21 cellular contexts compared by ENCODE assay signal in genomic region chr10:87038286-87038717, GRCh38. TPM values are rescaled to one million over a fixed set of nuclear protein-coding genes. Genes with fewer than 3 reads are reported as not detected.
DNase-seq lines count a peak whose midpoint lies in the region; ATAC-seq and TF ChIP-seq lines count a peak whose summit lies in the region.
"Had no signal": no experiment of that assay in that cellular context is flagged by ENCODE, and none has a peak within 500 bp of the region (broad histone marks: within the 10 kb centered on the region; RNA-seq: fewer than 3 reads in every experiment).

No MANE protein-coding gene starts in this region.

- peak; percentile 22 for DNase-seq in NB4 (ENCODE audit: low read depth)
- no peak for DNase-seq in sciatic nerve (ENCODE audit: low spot score)
- DNase-seq in chondrocyte (ENCODE audit: low spot score), result no peak
- DNase-seq in posterior cingulate gyrus, result no peak
- DNase-seq in stimulated activated CD4-positive, alpha-beta T cell treated with anti-CD3 and anti-CD28 coated beads, Interleukin-12 subunit alpha, Interleukin-12 subunit beta, amount 100 ng/mL, for 4 hours, result no peak
- DNase-seq: activated CD4-positive, alpha-beta T cell treated with anti-CD3 and anti-CD28 coated beads, Interleukin-2, amount 10 ng/mL, durations not matched to agents 24 days and 14 days; activated effector memory CD4-positive, alpha-beta T cell treated with anti-CD3 and anti-CD28 coated beads, Interleukin-2, amount 50 U/mL, for 16 hours; amniotic stem cell; COR-L47; glutamatergic neuron; NCI-H1694; occipital lobe; stimulated activated naive CD4-positive, alpha-beta T cell treated with Interleukin-2 at 50 U/mL for 16 hours had no signal

- no peaks in the 10 kb centered on the region for H3K4me1 Mint-ChIP-seq in chondrocyte (ENCODE audit: low read depth)
- H3K4me1 Mint-ChIP-seq: activated CD4-positive, alpha-beta T cell treated with anti-CD3 and anti-CD28 coated beads, Interleukin-2, amount 10 ng/mL, durations not matched to agents 24 days and 14 days had no signal

- H3K9me3 ChIP-seq in HEK293 (ENCODE audit: control insufficient read depth, insufficient read depth, low read depth, low read length), result no peaks in the 10 kb centered on the region
- no peaks in the 10 kb centered on the region for H3K9me3 ChIP-seq in esophagus (ENCODE audit: control insufficient read depth in 2 of 2, insufficient read depth in 1 of 2, low read depth in 1 of 2, low read length in 1 of 2)
- H3K9me3 ChIP-seq: transverse colon had no signal

- H3K9me3 Mint-ChIP-seq in chondrocyte (ENCODE audit: low read depth), result peaks cover 6% of the 10 kb centered on the region
- H3K9me3 Mint-ChIP-seq: activated CD4-positive, alpha-beta T cell treated with anti-CD3 and anti-CD28 coated beads, Interleukin-2, amount 10 ng/mL, durations not matched to agents 24 days and 14 days had no signal

- H3K36me3 ChIP-seq in HEK293 (ENCODE audit: control insufficient read depth in 2 of 2, insufficient read depth in 1 of 2, low read length in 2 of 2) (no peaks in the 10 kb centered on the region), esophagus (ENCODE audit: control insufficient read depth in 2 of 2, insufficient read depth in 2 of 2, low read length in 1 of 2) (peaks cover 0 to 2% of the 10 kb centered on the region in 2 donors)
- H3K36me3 ChIP-seq: transverse colon had no signal

- no peak overlapping the region for H3K4me3 Mint-ChIP-seq in chondrocyte (ENCODE audit: unreplicated experiment)
- H3K4me3 Mint-ChIP-seq: activated CD4-positive, alpha-beta T cell treated with anti-CD3 and anti-CD28 coated beads, Interleukin-2, amount 10 ng/mL, durations not matched to agents 24 days and 14 days had no signal

- TF ChIP-seq CTCF in HEK293 (tag by site-specific recombination; IDR thresholded peaks at IDR 0.05) (no peak), NB4 (IDR thresholded peaks at IDR 0.05; ENCODE audit: low read depth, low read length) (no peak), chondrocyte (IDR thresholded peaks at IDR 0.05) (no peak)

- no peaks in the 10 kb centered on the region for H3K27me3 Mint-ChIP-seq in chondrocyte (ENCODE audit: low read depth)

- H3K4me3 ChIP-seq in HEK293 (ENCODE audit: low read depth, low read length) (no peak overlapping the region), NB4 (ENCODE audit: low read depth, low read length) (no peak overlapping the region), esophagus (ENCODE audit: low read depth in 1 of 2, low read length in 2 of 2) (no peak overlapping the region)
- H3K4me3 ChIP-seq: transverse colon had no signal

- intact Hi-C loops in sciatic nerve (cut with DNase I), result no loop called here
- intact Hi-C loops in posterior cingulate gyrus (cut with DNase I), result no loop called here

- H3K27ac Mint-ChIP-seq in chondrocyte (ENCODE audit: unreplicated experiment), result no peak overlapping the region
- H3K27ac Mint-ChIP-seq: activated CD4-positive, alpha-beta T cell treated with anti-CD3 and anti-CD28 coated beads, Interleukin-2, amount 10 ng/mL, durations not matched to agents 24 days and 14 days had no signal

- peaks cover 6% of the 10 kb centered on the region for H3K36me3 Mint-ChIP-seq in chondrocyte (ENCODE audit: low read depth)

- WGBS in esophagus, 2 donors, result 81 to 87% methylated on average over 3 of the region's 3 CpGs

- TF ChIP-seq POLR2A in NB4 (IDR thresholded peaks at IDR 0.05; ENCODE audit: extremely low read depth, insufficient read length), result no peak

- ATAC-seq in sciatic nerve (peak; percentile 32), HG03039 (IDR thresholded peaks at IDR 0.05; ENCODE audit: unreplicated experiment) (no peak)

- no peaks in the 10 kb centered on the region for H3K4me1 ChIP-seq in HEK293 (ENCODE audit: control insufficient read depth, insufficient read depth, low read length)
- H3K4me1 ChIP-seq in esophagus (ENCODE audit: control insufficient read depth in 2 of 2, insufficient read depth in 2 of 2, low read length in 1 of 2), result peaks cover 4 to 9% of the 10 kb centered on the region in 2 donors

- H3K27ac ChIP-seq in HEK293 (ENCODE audit: extremely low read depth, low read depth, low read length), result no peak overlapping the region
- peak overlapping the region; percentile 16 to 61 for H3K27ac ChIP-seq in esophagus (ENCODE audit: low read depth in 2 of 2, low read length in 1 of 2)
- H3K27ac ChIP-seq: transverse colon had no signal

- POLR2A ChIA-PET in HEK293 (lab: Yijun Ruan, JAX), result interaction anchor here (0.5 kb wide), 1 partner anchor 11 kb away, joined by 3 read pairs; no protein-coding TSS in a partner anchor

- CTCF ChIA-PET in HEK293 (lab: Yijun Ruan, JAX), result interaction anchor here (0.6 kb wide), 1 partner anchor 100 kb away, joined by 7 read pairs; no protein-coding TSS in a partner anchor

- no peaks in the 10 kb centered on the region for H3K27me3 ChIP-seq in esophagus (ENCODE audit: control insufficient read depth in 1 of 2, insufficient read depth in 2 of 2, low read length in 2 of 2)
- H3K27me3 ChIP-seq: transverse colon had no signal

TF ChIP-seq in HEK293, 187 proteins besides CTCF, POLR2A, EP300 and RAD21:
- no peak for TF ChIP-seq PBX3 (CRISPR knock-in tag; IDR thresholded peaks at IDR 0.05)
- TF ChIP-seq ZNF157 (tag by site-specific recombination; IDR thresholded peaks at IDR 0.05), result no peak
- no peak for TF ChIP-seq ZNF37A (tag by site-specific recombination; IDR thresholded peaks at IDR 0.05)
- peak; percentile 39; the same call in 1 of the 2 replicates for TF ChIP-seq ZIC2 (tag by site-specific recombination; IDR thresholded peaks at IDR 0.05)
- no peak for TF ChIP-seq ZNF138 (tag by site-specific recombination; IDR thresholded peaks at IDR 0.05; ENCODE audit: borderline replicate concordance)
- no peak for TF ChIP-seq ZNF580 (tag by site-specific recombination; IDR thresholded peaks at IDR 0.05)
- no peak for TF ChIP-seq ZNF530 (tag by site-specific recombination; IDR thresholded peaks at IDR 0.05; ENCODE audit: low read depth)
- TF ChIP-seq KLF16 (tag by site-specific recombination; IDR thresholded peaks at IDR 0.05), result no peak

RNA-seq across cellular contexts. Expression of gene FAM25A, which starts 18.2 kb away (rescaled TPM):
- polyA plus RNA-seq in esophagus, result 1,000 to 10,000 TPM in 1 of 2 donors, 100 to 1,000 TPM in 1; 503 to 2,365 TPM
- total RNA-seq in sciatic nerve (not detected), chondrocyte (not detected in 3 replicates)
- total RNA-seq: activated CD4-positive, alpha-beta T cell treated with anti-CD3 and anti-CD28 coated beads, Interleukin-2, amount 10 ng/mL, durations not matched to agents 24 days and 14 days; cardiac septum; fibroblast of lung; liver; M059J; occipital lobe; transverse colon had no signal
- polyA plus RNA-seq: fibroblast of lung, liver had no signal

RNA-seq across cellular contexts. Expression of gene GLUD1, which starts 56.3 kb away (rescaled TPM):
- polyA plus RNA-seq in esophagus, result 10 to 100 TPM; 57.0 to 68.8 TPM
- total RNA-seq in sciatic nerve (141 TPM), chondrocyte (90.7 to 98.7 TPM (median 94.1 TPM) in 3 replicates)

RNA-seq across cellular contexts. Expression of gene SHLD2, which starts 56.7 kb away (rescaled TPM):
- 10 to 100 TPM in 1 of 2 donors, 1 to 10 TPM in 1; 10.0 to 10.6 TPM for polyA plus RNA-seq in esophagus
- 25.8 TPM for total RNA-seq in sciatic nerve
- total RNA-seq in chondrocyte, result 29.2 to 32.6 TPM (median 29.6 TPM) in 3 replicates
